In the genomic region with DNA sequence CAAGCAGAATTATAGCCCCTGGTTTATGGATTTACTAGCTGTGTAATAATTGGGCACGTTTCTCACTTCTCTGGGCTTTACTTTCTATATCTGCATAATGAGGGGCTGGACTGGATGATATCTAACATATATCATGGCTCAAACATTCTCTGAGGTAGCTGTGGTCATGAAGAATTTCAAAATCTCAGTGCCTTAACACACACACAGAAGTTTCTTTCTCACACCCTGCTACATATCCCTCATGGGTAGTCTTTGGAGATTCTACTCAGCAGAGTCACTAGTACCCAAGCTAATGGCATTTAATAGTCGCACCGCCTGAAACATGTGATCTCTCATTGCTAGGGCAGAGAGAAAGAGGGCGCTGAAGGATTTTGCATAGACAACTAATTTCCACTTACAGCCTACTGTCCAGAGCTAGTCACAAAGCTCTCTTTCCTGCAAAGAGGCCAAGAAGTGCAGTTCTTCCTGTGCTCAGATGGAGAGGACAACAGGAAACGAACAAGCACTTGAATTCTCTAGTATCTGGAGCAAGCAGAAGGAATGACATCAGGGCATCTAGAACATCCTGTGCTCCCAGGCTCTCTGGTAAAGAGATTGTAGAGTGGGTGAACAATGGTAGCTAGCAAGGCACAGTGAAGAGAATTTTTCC, we compare ENCODE assay signal across 10 cellular contexts.
DNase-seq lines count a peak whose midpoint lies in the region; ATAC-seq and TF ChIP-seq lines count a peak whose summit lies in the region.
"Had no signal": no experiment of that assay in that cellular context is flagged by ENCODE, and none has a peak within 500 bp of the region (broad histone marks: within the 10 kb centered on the region; RNA-seq: fewer than 3 reads in every experiment).

No MANE protein-coding gene starts in this region.

- intact Hi-C loops in right lobe of liver (cut with DNase I) = no loop called here
- intact Hi-C loops in thyroid gland (cut with DNase I) = no loop called here
- intact Hi-C loops in naive thymus-derived CD4-positive, alpha-beta T cell (cut with micrococcal nuclease) = no loop called here

- WGBS in right lobe of liver (ENCODE audit: insufficient coverage, low coverage, low lambda C conversion rate, missing lambda C conversion rate) = 58% methylated on average over 5 of the region's 5 CpGs
- WGBS in thyroid gland, 2 donors = 35 to 44% methylated on average over 5 of the region's 5 CpGs

- no peak overlapping the region for H3K27ac Mint-ChIP-seq in naive thymus-derived CD4-positive, alpha-beta T cell
- H3K27ac Mint-ChIP-seq: activated naive CD8-positive, alpha-beta T cell treated with anti-CD3 and anti-CD28 coated beads, Interleukin-2, amount 10 ng/mL, durations not matched to agents 7 days and 5 days had no signal

- H3K9me3 ChIP-seq in right lobe of liver (no peaks in the 10 kb centered on the region), thyroid gland (no peaks in the 10 kb centered on the region), SJCRH30 (replicated peaks) (no peaks in the 10 kb centered on the region)
- no peaks in the 10 kb centered on the region for H3K9me3 ChIP-seq in naive thymus-derived CD4-positive, alpha-beta T cell (ENCODE audit: control insufficient read depth in 2 of 3, low read length in 3 of 3)

- no peaks in the 10 kb centered on the region for H3K36me3 ChIP-seq in right lobe of liver
- no peaks in the 10 kb centered on the region for H3K36me3 ChIP-seq in thyroid gland
- H3K36me3 ChIP-seq in naive thymus-derived CD4-positive, alpha-beta T cell (ENCODE audit: control insufficient read depth in 2 of 3, insufficient read depth in 3 of 3, low read length in 3 of 3) = no peaks in the 10 kb centered on the region
- no peaks in the 10 kb centered on the region for H3K36me3 ChIP-seq in SJCRH30

- peaks cover 0 to 3% (median 0%) of the 10 kb centered on the region in 11 donors for H3K9me3 Mint-ChIP-seq in naive thymus-derived CD4-positive, alpha-beta T cell
- H3K9me3 Mint-ChIP-seq: activated naive CD8-positive, alpha-beta T cell treated with anti-CD3 and anti-CD28 coated beads, Interleukin-2, amount 10 ng/mL, durations not matched to agents 7 days and 5 days had no signal

- peaks cover 0 to 8% (median 3%) of the 10 kb centered on the region in 5 donors for H3K27me3 Mint-ChIP-seq in naive thymus-derived CD4-positive, alpha-beta T cell
- H3K27me3 Mint-ChIP-seq: activated naive CD8-positive, alpha-beta T cell treated with anti-CD3 and anti-CD28 coated beads, Interleukin-2, amount 10 ng/mL, durations not matched to agents 7 days and 5 days had no signal

- H3K4me3 ChIP-seq in right lobe of liver = no peak overlapping the region
- H3K4me3 ChIP-seq in thyroid gland (replicated peaks in 1 of 3) = no peak overlapping the region
- no peak overlapping the region for H3K4me3 ChIP-seq in naive thymus-derived CD4-positive, alpha-beta T cell (ENCODE audit: low read length)
- H3K4me3 ChIP-seq in SJCRH30 = no peak overlapping the region

- CTCF ChIA-PET in naive thymus-derived CD4-positive, alpha-beta T cell (lab: Charles Lee) = no interaction called here

- TF ChIP-seq POLR2A in right lobe of liver (IDR thresholded peaks at IDR 0.05) = no peak
- peak in 1 of 2 donors; percentile 40 for TF ChIP-seq POLR2A in thyroid gland (IDR thresholded peaks at IDR 0.05)

- POLR2A ChIA-PET in naive thymus-derived CD4-positive, alpha-beta T cell (lab: Charles Lee) = no interaction called here

- no peaks in the 10 kb centered on the region for H3K27me3 ChIP-seq in right lobe of liver
- no peaks in the 10 kb centered on the region for H3K27me3 ChIP-seq in thyroid gland
- peaks cover 0 to 2% of the 10 kb centered on the region in 2 donors for H3K27me3 ChIP-seq in naive thymus-derived CD4-positive, alpha-beta T cell (ENCODE audit: control insufficient read depth in 2 of 2, insufficient read depth in 2 of 2, low read length in 2 of 2)
- H3K27me3 ChIP-seq in SJCRH30 = no peaks in the 10 kb centered on the region

- H3K27ac ChIP-seq in right lobe of liver (no peak overlapping the region), thyroid gland (peak overlapping the region; percentile 88 to 91 (median 89)), SJCRH30 (no peak overlapping the region)
- H3K27ac ChIP-seq in naive thymus-derived CD4-positive, alpha-beta T cell (ENCODE audit: low read depth, low read length) = no peak overlapping the region

- H3K4me1 ChIP-seq in right lobe of liver (no peaks in the 10 kb centered on the region), thyroid gland (peaks cover 19 to 20% of the 10 kb centered on the region in 2 donors), SJCRH30 (no peaks in the 10 kb centered on the region)
- H3K4me1 ChIP-seq in naive thymus-derived CD4-positive, alpha-beta T cell (ENCODE audit: control insufficient read depth in 2 of 2, insufficient read depth in 2 of 2, low read length in 2 of 2) = no peaks in the 10 kb centered on the region

- no peaks in the 10 kb centered on the region for H3K4me1 Mint-ChIP-seq in naive thymus-derived CD4-positive, alpha-beta T cell
- H3K4me1 Mint-ChIP-seq: activated naive CD8-positive, alpha-beta T cell treated with anti-CD3 and anti-CD28 coated beads, Interleukin-2, amount 10 ng/mL, durations not matched to agents 7 days and 5 days had no signal

- TF ChIP-seq CTCF in right lobe of liver (IDR thresholded peaks at IDR 0.05) = peak in 2 of 4 donors; percentile 6 to 20
- TF ChIP-seq CTCF in thyroid gland (IDR thresholded peaks at IDR 0.05) = peak in 4 of 6 experiments; percentile 34 to 70 (median 62)

- DNase-seq in LHCN-M2 (ENCODE audit: low read depth) (peak; percentile 72), cerebellar cortex (ENCODE audit: low spot score) (peak; percentile 17), right lobe of liver (no peak), thyroid gland (peak; percentile 56 to 58), NCI-H524 treated with DMSO at 0.1 percent for 48 hours (lab: John Stamatoyannopoulos, UW) (no peak), SJCRH30 (no peak)
- no peak for DNase-seq in naive thymus-derived CD4-positive, alpha-beta T cell
- no peak for DNase-seq in activated CD8-positive, alpha-beta memory T cell treated with anti-CD3 and anti-CD28 coated beads, Interleukin-2, amount 50 U/mL, for 4 hours
- DNase-seq: activated naive CD8-positive, alpha-beta T cell treated with anti-CD3 and anti-CD28 coated beads, Interleukin-2, amount 10 ng/mL, durations not matched to agents 7 days and 5 days; NCI-H524 had no signal

- ATAC-seq in right lobe of liver = peak; percentile 63 to 94 (median 72)
- ATAC-seq in naive thymus-derived CD4-positive, alpha-beta T cell = no peak

- H3K36me3 Mint-ChIP-seq in naive thymus-derived CD4-positive, alpha-beta T cell = no peaks in the 10 kb centered on the region
- H3K36me3 Mint-ChIP-seq: activated naive CD8-positive, alpha-beta T cell treated with anti-CD3 and anti-CD28 coated beads, Interleukin-2, amount 10 ng/mL, durations not matched to agents 7 days and 5 days had no signal

- H3K4me3 Mint-ChIP-seq in naive thymus-derived CD4-positive, alpha-beta T cell = no peak overlapping the region
- H3K4me3 Mint-ChIP-seq: activated naive CD8-positive, alpha-beta T cell treated with anti-CD3 and anti-CD28 coated beads, Interleukin-2, amount 10 ng/mL, durations not matched to agents 7 days and 5 days had no signal

Comparison
In these comparisons a context has a peak if more than half of its experiments do, and no peak if none do; other contexts are left out.
1. DNase-seq: peak in LHCN-M2 (single experiment), cerebellar cortex (single experiment) and thyroid gland (2 of 2); none in right lobe of liver (0 of 3), NCI-H524 treated with DMSO at 0.1 percent for 48 hours (single experiment), naive thymus-derived CD4-positive, alpha-beta T cell (0 of 9), activated CD8-positive, alpha-beta memory T cell treated with anti-CD3 and anti-CD28 coated beads, Interleukin-2, amount 50 U/mL, for 4 hours (single experiment) and SJCRH30 (0 of 2).
2. H3K27ac ChIP-seq: peak in thyroid gland (3 of 3); none in right lobe of liver (0 of 3), naive thymus-derived CD4-positive, alpha-beta T cell (single experiment) and SJCRH30 (single experiment).